Comparison of ENCODE assay signal across 20 cellular contexts in genomic region chr17:50265690-50266306, GRCh38. TPM values are rescaled to one million over a fixed set of nuclear protein-coding genes. Genes with fewer than 3 reads are reported as not detected.
DNase-seq lines count a peak whose midpoint lies in the region; ATAC-seq, FAIRE-seq and TF ChIP-seq lines count a peak whose summit lies in the region.
"Had no signal": no experiment of that assay in that cellular context is flagged by ENCODE, and none has a peak within 500 bp of the region (broad histone marks: within the 10 kb centered on the region; RNA-seq: fewer than 3 reads in every experiment).

No MANE protein-coding gene starts in this region.

- H2AFZ ChIP-seq in SK-N-SH (ENCODE audit: low read depth): no peak overlapping the region
- H2AFZ ChIP-seq: GM23338 had no signal

- H3K36me3 ChIP-seq in SK-N-SH (replicated peaks in 1 of 2; ENCODE audit: control insufficient read depth in 1 of 2, insufficient read depth in 2 of 2, low read length in 1 of 2) (no peaks in the 10 kb centered on the region), testis (ENCODE audit: low read depth, missing control alignments) (no peaks in the 10 kb centered on the region)
- H3K36me3 ChIP-seq: right atrium auricular region, thoracic aorta had no signal

- no peak for TF ChIP-seq RAD21 in SK-N-SH (IDR thresholded peaks at IDR 0.05; ENCODE audit: low read length)

- TF ChIP-seq EP300 in SK-N-SH (IDR thresholded peaks at IDR 0.05; ENCODE audit: borderline replicate concordance in 1 of 2, low read depth in 1 of 2, low read length in 1 of 2): no peak

- H3K9me3 ChIP-seq in SK-N-SH (no peaks in the 10 kb centered on the region), testis (no peaks in the 10 kb centered on the region)
- H3K9me3 ChIP-seq: right atrium auricular region, thoracic aorta had no signal

- H3K4me3 ChIP-seq in SK-N-SH (ENCODE audit: low read depth in 2 of 2, low read length in 1 of 2) (peak overlapping the region in 1 of 2 experiments; percentile 34; a peak in 2 of 4 replicates), testis (no peak overlapping the region)
- H3K4me3 ChIP-seq: GM23338, right atrium auricular region had no signal

- no peaks in the 10 kb centered on the region for H3K27me3 Mint-ChIP-seq in mesothelial cell of epicardium (ENCODE audit: low read depth)

- WGBS in SK-N-SH (ENCODE audit: low lambda C conversion rate): 88% methylated on average over 10 of the region's 10 CpGs
- WGBS in testis, 2 donors: 74 to 78% methylated on average over 10 of the region's 10 CpGs

- H4K20me1 ChIP-seq in SK-N-SH (ENCODE audit: insufficient read depth): no peaks in the 10 kb centered on the region

- TF ChIP-seq POLR2A in testis (IDR thresholded peaks at IDR 0.05): no peak

- H3K27me3 ChIP-seq in SK-N-SH (ENCODE audit: insufficient read depth) (no peaks in the 10 kb centered on the region), testis (no peaks in the 10 kb centered on the region)
- H3K27me3 ChIP-seq: right atrium auricular region had no signal

- peaks cover 85% of the 10 kb centered on the region for H3K4me1 Mint-ChIP-seq in mesothelial cell of epicardium
- H3K4me1 Mint-ChIP-seq in stimulated activated effector memory CD8-positive, alpha-beta T cell treated with anti-CD3 and anti-CD28 coated beads, Interleukin-12 subunit alpha, Interleukin-12 subunit beta, amount 100 ng/mL, for 72 hours: no peaks in the 10 kb centered on the region

- no peak for ATAC-seq in SK-N-SH treated with all-trans-retinoic acid at 6 μM for 48 hours
- no peak for ATAC-seq in stimulated activated effector memory CD8-positive, alpha-beta T cell treated with anti-CD3 and anti-CD28 coated beads, Interleukin-12 subunit alpha, Interleukin-12 subunit beta, amount 100 ng/mL, for 72 hours
- ATAC-seq in HG03460 (IDR thresholded peaks at IDR 0.05; ENCODE audit: unreplicated experiment): no peak
- ATAC-seq: GM23338 had no signal

- H3K4me2 ChIP-seq in SK-N-SH: peak overlapping the region; percentile 92
- H3K4me2 ChIP-seq: GM23338 had no signal

- H3K9me2 ChIP-seq in SK-N-SH: no peaks in the 10 kb centered on the region

- H3K4me1 ChIP-seq in SK-N-SH (ENCODE audit: control insufficient read depth in 1 of 2, insufficient read depth in 2 of 2, low read depth in 1 of 2, low read length in 1 of 2) (peaks cover 43 to 53% of the 10 kb centered on the region in 2 experiments; a peak in 3 of 4 replicates), testis (peaks cover 42% of the 10 kb centered on the region)

- peak overlapping the region; percentile 46; the same call in 1 of the 2 replicates for H3K9ac ChIP-seq in SK-N-SH

- peak; percentile 79 for FAIRE-seq in urothelium cell line (lab: Jason Lieb, UNC)
- FAIRE-seq: GM19239, keratinocyte had no signal

- H3K79me2 ChIP-seq in SK-N-SH (ENCODE audit: insufficient read depth): 0 out of 2 replicates have a peak, but pooled peaks cover 5% of the 10 kb centered on the region

- DNase-seq in SK-N-SH (peak; percentile 55), astrocyte of the hippocampus (ENCODE audit: low read depth, low spot score) (peak; percentile 33), mesothelial cell of epicardium (ENCODE audit: low spot score in 2 of 2, unreplicated experiment in 2 of 2) (no peak), urothelium cell line (ENCODE audit: low spot score) (no peak), testis (no peak)
- DNase-seq in stimulated activated effector memory CD8-positive, alpha-beta T cell treated with anti-CD3 and anti-CD28 coated beads, Interleukin-12 subunit alpha, Interleukin-12 subunit beta, amount 100 ng/mL, for 72 hours (ENCODE audit: low spot score in 2 of 2): no peak
- DNase-seq: 8988T, cortex of kidney, NCI-H1417 treated with DMSO at 0.1 percent for 48 hours, NCI-H748 treated with DMSO at 0.1 percent for 48 hours had no signal

- H3K9me3 Mint-ChIP-seq in mesothelial cell of epicardium: no peaks in the 10 kb centered on the region
- no peaks in the 10 kb centered on the region for H3K9me3 Mint-ChIP-seq in stimulated activated effector memory CD8-positive, alpha-beta T cell treated with anti-CD3 and anti-CD28 coated beads, Interleukin-12 subunit alpha, Interleukin-12 subunit beta, amount 100 ng/mL, for 72 hours
- H3K9me3 Mint-ChIP-seq: GM23338 had no signal

- TF ChIP-seq CTCF in SK-N-SH (IDR thresholded peaks at IDR 0.05): no peak
- TF ChIP-seq CTCF in mesothelial cell of epicardium (IDR thresholded peaks at IDR 0.05; ENCODE audit: unreplicated experiment): no peak
- TF ChIP-seq CTCF in testis (IDR thresholded peaks at IDR 0.05): no peak

- no peaks in the 10 kb centered on the region for H3K36me3 Mint-ChIP-seq in mesothelial cell of epicardium
- H3K36me3 Mint-ChIP-seq in stimulated activated effector memory CD8-positive, alpha-beta T cell treated with anti-CD3 and anti-CD28 coated beads, Interleukin-12 subunit alpha, Interleukin-12 subunit beta, amount 100 ng/mL, for 72 hours: no peaks in the 10 kb centered on the region
- H3K36me3 Mint-ChIP-seq: activated naive CD8-positive, alpha-beta T cell had no signal

- POLR2A ChIA-PET in SK-N-SH (lab: Yijun Ruan, JAX): interaction anchor here (1.2 to 2.0 kb wide), 3 partner anchors 54 to 56 kb away, joined by 3 to 6 read pairs (median 4); no protein-coding TSS in a partner anchor

- H3K27ac ChIP-seq in SK-N-SH (ENCODE audit: low read depth in 2 of 2, low read length in 1 of 2) (peak overlapping the region; percentile 3 to 60; a peak in 2 of 4 replicates), testis (no peak overlapping the region)
- H3K27ac ChIP-seq: right atrium auricular region had no signal

- CTCF ChIA-PET in SK-N-SH (lab: Yijun Ruan, JAX): interaction anchor here (0.9 to 53.3 kb wide), 15 partner anchors 8 to 172 kb away, joined by 3 to 2150 read pairs (median 7); partner anchors contain the start of genes COL1A1 and TMEM92

- H3F3A ChIP-seq in SK-N-SH (replicated peaks; ENCODE audit: insufficient read depth): peaks cover 10% of the 10 kb centered on the region

- peak overlapping the region; percentile 10 for H3K4me3 Mint-ChIP-seq in mesothelial cell of epicardium
- no peak overlapping the region for H3K4me3 Mint-ChIP-seq in stimulated activated effector memory CD8-positive, alpha-beta T cell treated with anti-CD3 and anti-CD28 coated beads, Interleukin-12 subunit alpha, Interleukin-12 subunit beta, amount 100 ng/mL, for 72 hours
- H3K4me3 Mint-ChIP-seq: activated naive CD8-positive, alpha-beta T cell; GM23338 had no signal

- H3K27ac Mint-ChIP-seq in mesothelial cell of epicardium: peak overlapping the region; percentile 92
- H3K27ac Mint-ChIP-seq in stimulated activated effector memory CD8-positive, alpha-beta T cell treated with anti-CD3 and anti-CD28 coated beads, Interleukin-12 subunit alpha, Interleukin-12 subunit beta, amount 100 ng/mL, for 72 hours: no peak overlapping the region
- H3K27ac Mint-ChIP-seq: activated naive CD8-positive, alpha-beta T cell; GM23338 had no signal

- intact Hi-C loops in testis (cut with DNase I; ENCODE audit: low total_unique reads): no loop called here

TF ChIP-seq in SK-N-SH treated with all-trans-retinoic acid at 6 μM for 48 hours, 23 proteins besides CTCF, POLR2A, EP300 and RAD21:
- no peak for TF ChIP-seq ZNF565 (CRISPR knock-in tag; conservative IDR thresholded peaks at IDR 0.05; ENCODE audit: low read depth)
- TF ChIP-seq ZNF70 (CRISPR knock-in tag; IDR thresholded peaks at IDR 0.05): no peak
- no peak for TF ChIP-seq TCF4 (CRISPR knock-in tag; IDR thresholded peaks at IDR 0.05; ENCODE audit: borderline replicate concordance)
- TF ChIP-seq, protein P1, sequence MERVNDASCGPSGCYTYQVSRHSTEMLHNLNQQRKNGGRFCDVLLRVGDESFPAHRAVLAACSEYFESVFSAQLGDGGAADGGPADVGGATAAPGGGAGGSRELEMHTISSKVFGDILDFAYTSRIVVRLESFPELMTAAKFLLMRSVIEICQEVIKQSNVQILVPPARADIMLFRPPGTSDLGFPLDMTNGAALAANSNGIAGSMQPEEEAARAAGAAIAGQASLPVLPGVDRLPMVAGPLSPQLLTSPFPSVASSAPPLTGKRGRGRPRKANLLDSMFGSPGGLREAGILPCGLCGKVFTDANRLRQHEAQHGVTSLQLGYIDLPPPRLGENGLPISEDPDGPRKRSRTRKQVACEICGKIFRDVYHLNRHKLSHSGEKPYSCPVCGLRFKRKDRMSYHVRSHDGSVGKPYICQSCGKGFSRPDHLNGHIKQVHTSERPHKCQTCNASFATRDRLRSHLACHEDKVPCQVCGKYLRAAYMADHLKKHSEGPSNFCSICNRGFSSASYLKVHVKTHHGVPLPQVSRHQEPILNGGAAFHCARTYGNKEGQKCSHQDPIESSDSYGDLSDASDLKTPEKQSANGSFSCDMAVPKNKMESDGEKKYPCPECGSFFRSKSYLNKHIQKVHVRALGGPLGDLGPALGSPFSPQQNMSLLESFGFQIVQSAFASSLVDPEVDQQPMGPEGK (CRISPR knock-in tag; IDR thresholded peaks at IDR 0.05; ENCODE audit: borderline replicate concordance): no peak
- TF ChIP-seq, protein P2, sequence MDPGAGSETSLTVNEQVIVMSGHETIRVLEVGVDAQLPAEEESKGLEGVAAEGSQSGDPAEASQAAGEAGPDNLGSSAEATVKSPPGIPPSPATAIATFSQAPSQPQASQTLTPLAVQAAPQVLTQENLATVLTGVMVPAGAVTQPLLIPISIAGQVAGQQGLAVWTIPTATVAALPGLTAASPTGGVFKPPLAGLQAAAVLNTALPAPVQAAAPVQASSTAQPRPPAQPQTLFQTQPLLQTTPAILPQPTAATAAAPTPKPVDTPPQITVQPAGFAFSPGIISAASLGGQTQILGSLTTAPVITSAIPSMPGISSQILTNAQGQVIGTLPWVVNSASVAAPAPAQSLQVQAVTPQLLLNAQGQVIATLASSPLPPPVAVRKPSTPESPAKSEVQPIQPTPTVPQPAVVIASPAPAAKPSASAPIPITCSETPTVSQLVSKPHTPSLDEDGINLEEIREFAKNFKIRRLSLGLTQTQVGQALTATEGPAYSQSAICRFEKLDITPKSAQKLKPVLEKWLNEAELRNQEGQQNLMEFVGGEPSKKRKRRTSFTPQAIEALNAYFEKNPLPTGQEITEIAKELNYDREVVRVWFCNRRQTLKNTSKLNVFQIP (CRISPR knock-in tag; IDR thresholded peaks at IDR 0.05; ENCODE audit: borderline replicate concordance, low read depth): no peak
- no peak for TF ChIP-seq GLIS3 (CRISPR knock-in tag; IDR thresholded peaks at IDR 0.05)
- TF ChIP-seq ARNTL (CRISPR knock-in tag; IDR thresholded peaks at IDR 0.05; ENCODE audit: borderline replicate concordance, low read depth): no peak
- TF ChIP-seq RARB (CRISPR knock-in tag; IDR thresholded peaks at IDR 0.05): no peak
- TF ChIP-seq ZFP3 (CRISPR knock-in tag; IDR thresholded peaks at IDR 0.05): no peak

RNA-seq across cellular contexts. Expression of gene TMEM92, which starts 8.5 kb away (rescaled TPM):
- 0.28 and 0.46 TPM in 2 replicates for polyA plus RNA-seq in SK-N-SH (2012; rRNA removed)
- polyA plus RNA-seq in SK-N-SH (2012; cell fraction: cytosol; rRNA removed): 0.06 and 0.16 TPM in 2 replicates
- 0.15 and 0.20 TPM in 2 replicates for polyA plus RNA-seq in SK-N-SH (2012; cell fraction: nucleus; rRNA removed)
- total RNA-seq in mesothelial cell of epicardium: 2.7 to 3.9 TPM (median 3.6 TPM) in 3 replicates
- total RNA-seq in testis: 1 to 10 TPM in 1 of 2 donors, under 1 TPM in 1; 0.93 to 1.5 TPM
- polyA plus RNA-seq in testis (ENCODE audit: insufficient read depth, low read depth, low replicate concordance): 0.44 TPM
- total RNA-seq: activated CD8-positive, alpha-beta memory T cell treated with anti-CD3 and anti-CD28 coated beads for 36 hours; fibroblast of villous mesenchyme; right atrium auricular region had no signal

Comparison
In these comparisons a context has a peak if more than half of its experiments do, and no peak if none do; other contexts are left out.
1. DNase-seq: peak in SK-N-SH (single experiment) and astrocyte of the hippocampus (single experiment); none in mesothelial cell of epicardium (0 of 2), urothelium cell line (single experiment), stimulated activated effector memory CD8-positive, alpha-beta T cell treated with anti-CD3 and anti-CD28 coated beads, Interleukin-12 subunit alpha, Interleukin-12 subunit beta, amount 100 ng/mL, for 72 hours (0 of 2) and testis (single experiment).
2. H3K27ac ChIP-seq: peak in SK-N-SH (2 of 2); none in testis (0 of 2).